8 cellular contexts compared by ENCODE assay signal in the genomic region with DNA sequence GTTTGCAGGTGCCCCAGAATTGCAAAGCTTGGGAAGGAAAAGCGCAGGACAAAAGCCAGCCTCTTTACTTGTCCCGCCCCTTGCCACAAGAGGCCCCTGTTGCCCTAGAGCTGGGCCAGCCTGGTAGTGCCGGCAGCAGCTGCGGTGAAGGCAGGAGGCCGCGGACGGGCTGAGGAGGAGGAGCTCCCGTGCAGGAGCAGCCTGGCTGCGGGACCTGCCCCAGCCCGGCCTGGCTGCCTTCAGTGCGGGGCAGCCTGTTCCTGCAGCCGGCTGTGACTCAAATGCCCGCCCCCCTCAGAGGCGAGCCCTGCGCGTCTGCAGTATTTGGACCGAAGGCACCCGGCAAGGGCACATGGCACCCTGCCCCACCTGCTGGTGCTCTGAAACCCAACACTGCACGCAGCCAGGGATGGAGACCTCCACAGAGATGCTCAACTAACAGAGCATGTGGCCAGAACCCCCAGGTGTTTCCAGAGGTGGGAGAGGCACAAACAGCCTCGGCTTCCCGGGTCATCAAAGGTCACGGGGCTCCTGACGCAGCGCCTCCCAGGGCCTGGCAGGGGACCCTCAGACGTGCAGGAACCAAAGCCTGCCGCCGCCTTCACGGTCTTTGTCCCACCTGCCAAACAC. TPM values are rescaled to one million over a fixed set of nuclear protein-coding genes. Genes with fewer than 3 reads are reported as not detected.
DNase-seq lines count a peak whose midpoint lies in the region; ATAC-seq and TF ChIP-seq lines count a peak whose summit lies in the region.

No MANE protein-coding gene starts in this region.

- POLR2A ChIA-PET in OCI-LY7 (lab: Charles Lee), result no interaction called here

- H3K36me3 ChIP-seq in OCI-LY7 (ENCODE audit: insufficient read depth, low read length) (peaks cover 12% of the 10 kb centered on the region), gastrocnemius medialis (peaks cover 3 to 17% of the 10 kb centered on the region in 2 donors)

- H3K4me1 Mint-ChIP-seq in CD14-positive monocyte, result peaks cover 16% of the 10 kb centered on the region

- peak overlapping the region in 1 of 2 donors; percentile 30 for H3K4me3 Mint-ChIP-seq in CD14-positive monocyte

- no peaks in the 10 kb centered on the region for H3K9me2 ChIP-seq in OCI-LY7 (ENCODE audit: insufficient read depth, low read length)

- no peaks in the 10 kb centered on the region for H4K20me1 ChIP-seq in OCI-LY7 (ENCODE audit: insufficient read depth, low read length)

- peaks cover 11% of the 10 kb centered on the region for H3K4me1 ChIP-seq in OCI-LY7 (ENCODE audit: insufficient read depth, low read length, poor library complexity, severe bottlenecking)
- H3K4me1 ChIP-seq in gastrocnemius medialis, result peaks cover 10 to 13% of the 10 kb centered on the region in 2 donors

- H3K4me3 ChIP-seq in OCI-LY7 (ENCODE audit: low read depth, low read length, poor library complexity, severe bottlenecking) (no peak overlapping the region), gastrocnemius medialis (no peak overlapping the region)

- H3K27me3 ChIP-seq in gastrocnemius medialis, result no peaks in the 10 kb centered on the region

- peak; percentile 87 for ATAC-seq in GM18907 (IDR thresholded peaks at IDR 0.05; ENCODE audit: unreplicated experiment)
- peak; percentile 51 for ATAC-seq in HG03103 (IDR thresholded peaks at IDR 0.05; ENCODE audit: low read depth, unreplicated experiment)
- ATAC-seq in gastrocnemius medialis, result peak; percentile 21 to 75

- no peaks in the 10 kb centered on the region for H3K9me3 ChIP-seq in OCI-LY7 (ENCODE audit: low read length)
- H3K9me3 ChIP-seq in gastrocnemius medialis, result no peaks in the 10 kb centered on the region

- TF ChIP-seq POLR2A in gastrocnemius medialis (IDR thresholded peaks at IDR 0.05), result no peak

- peak overlapping the region; percentile 38; the same call in 1 of the 2 replicates for H3K4me2 ChIP-seq in OCI-LY7 (ENCODE audit: low read length)

- intact Hi-C loops in CD14-positive monocyte (cut with micrococcal nuclease), result loop anchor here (2.0 to 5.0 kb wide), 2 partner anchors 172 to 174 kb away; no protein-coding TSS in a partner anchor
- intact Hi-C loops in OCI-LY7 (cut with micrococcal nuclease; ENCODE audit: unreplicated experiment), result loop anchor here (1.0 to 2.0 kb wide), 2 partner anchors 70 to 174 kb away; no protein-coding TSS in a partner anchor
- intact Hi-C loops in gastrocnemius medialis (cut with DNase I; ENCODE audit: low total_unique reads), result no loop called here

- BruUV-seq in OCI-LY7 (replicated peaks; lab: Mats Ljungman, UMichigan), result no TSS peak

- peak; percentile 84 for DNase-seq in CD14-positive monocyte (ENCODE audit: low spot score)
- peak; percentile 64 for DNase-seq in OCI-LY7 (ENCODE audit: low spot score)
- DNase-seq in astrocyte of the hippocampus (ENCODE audit: low read depth, low spot score), result peak; percentile 88
- DNase-seq in iPS DF 19.7 (ENCODE audit: low read depth, low spot score), result peak; percentile 47
- DNase-seq in gastrocnemius medialis, result peak; percentile 31 to 76
- DNase-seq in SKM-1 treated with dmso at 0.1 percent for 144 hours (lab: John Stamatoyannopoulos, UW; ENCODE audit: unreplicated experiment), result no peak

- CTCF ChIA-PET in OCI-LY7 (lab: Charles Lee; ENCODE audit: unreplicated experiment), result no interaction called here

- no peaks in the 10 kb centered on the region for H3K9me3 Mint-ChIP-seq in CD14-positive monocyte

- H3K27me3 Mint-ChIP-seq in CD14-positive monocyte (ENCODE audit: low read depth in 3 of 3), result no peaks in the 10 kb centered on the region

- H2AFZ ChIP-seq in OCI-LY7 (ENCODE audit: low read length), result no peak overlapping the region

- peak overlapping the region in 2 of 7 donors; percentile 42 to 53 for H3K27ac Mint-ChIP-seq in CD14-positive monocyte

- in situ Hi-C loops in gastrocnemius medialis (cut with MboI; ENCODE audit: low sequenced_read_pairs in 4 of 4), result no loop called here

- no peak overlapping the region for H3K27ac ChIP-seq in OCI-LY7 (ENCODE audit: low read depth, low read length, poor library complexity, severe bottlenecking)
- H3K27ac ChIP-seq in gastrocnemius medialis, result peak overlapping the region in 1 of 4 donors; percentile 39

- peaks cover 76 to 95% of the 10 kb centered on the region in 2 donors for H3K36me3 Mint-ChIP-seq in CD14-positive monocyte

- H3K79me2 ChIP-seq in OCI-LY7 (ENCODE audit: insufficient read depth, low read depth, low read length), result no peaks in the 10 kb centered on the region

- TF ChIP-seq CTCF in CD14-positive monocyte (IDR thresholded peaks at IDR 0.05) (peak; percentile 76), OCI-LY7 (conservative IDR thresholded peaks at IDR 0.05; ENCODE audit: low read length) (peak; percentile 66), gastrocnemius medialis (IDR thresholded peaks at IDR 0.05 in 4 of 5, conservative IDR thresholded peaks at IDR 0.05 in 1 of 5) (peak; percentile 15 to 51 (median 29))

RNA-seq across cellular contexts. Expression of gene NAXD, which starts 29.7 kb away (rescaled TPM):
- polyA plus RNA-seq in CD14-positive monocyte, result 1 to 10 TPM; 7.4 to 8.5 TPM
- total RNA-seq in OCI-LY7 (2014; rRNA removed; shearing (Covaris generic)), result 8.3 and 9.4 TPM in 2 replicates
- 12.5 and 13.8 TPM in 2 replicates for total RNA-seq in OCI-LY7 (2022)
- total RNA-seq in gastrocnemius medialis, result 10 to 100 TPM; 17.9 to 24.7 (median 21.5) TPM
